Comparison of ENCODE assay signal across 8 cellular contexts in genomic region chr2:44955593-44956449, GRCh38. TPM values are rescaled to one million over a fixed set of nuclear protein-coding genes. Genes with fewer than 3 reads are reported as not detected.
A peak's percentile ranks its signal among the peaks of the same experiment; 100 is the strongest.
DNase-seq lines count a peak whose midpoint lies in the region; ATAC-seq lines count a peak whose summit lies in the region.

No MANE protein-coding gene starts in this region.

- no peak overlapping the region for H3K27ac ChIP-seq in mesendoderm (ENCODE audit: low read depth, low read length)

- H3K27me3 ChIP-seq in mesendoderm (ENCODE audit: insufficient read depth, low read length, poor library complexity): peaks cover 39% of the 10 kb centered on the region

- DNase-seq in DMS153 (lab: John Stamatoyannopoulos, UW) (peak; percentile 22), DMS153 treated with DMSO at 0.1 percent for 48 hours (lab: John Stamatoyannopoulos, UW; ENCODE audit: unreplicated experiment) (no peak), NCI-H82 (lab: John Stamatoyannopoulos, UW) (peak; percentile 91), mesendoderm (peak; percentile 76)
- DNase-seq in activated CD8-positive, alpha-beta memory T cell treated with anti-CD3 and anti-CD28 coated beads for 1 hour (ENCODE audit: extremely low read depth in 1 of 2, low read depth in 1 of 2): peak; percentile 18 to 67
- DNase-seq in effector CD8-positive, alpha-beta T cell (lab: John Stamatoyannopoulos, UW): peak; percentile 49
- DNase-seq in stimulated activated CD8-positive, alpha-beta memory T cell treated with anti-CD3 and anti-CD28 coated beads, Interleukin-15, amount 100 ng/mL, for 48 hours (ENCODE audit: low read depth in 2 of 2): peak; percentile 66 to 69

- peak; percentile 72 for ATAC-seq in HG03354 (IDR thresholded peaks at IDR 0.05; ENCODE audit: poor library complexity, severe bottlenecking, unreplicated experiment)

- H3K79me2 ChIP-seq in mesendoderm (ENCODE audit: control insufficient read depth, insufficient read depth, low read length): no peaks in the 10 kb centered on the region

- H2BK15ac ChIP-seq in mesendoderm (replicated peaks; ENCODE audit: low read depth): no peak overlapping the region

- H3K18ac ChIP-seq in mesendoderm (ENCODE audit: low read length): no peak overlapping the region

- H2AK5ac ChIP-seq in mesendoderm (ENCODE audit: low read length): no peak overlapping the region

- H3K9ac ChIP-seq in mesendoderm (ENCODE audit: low read length): no peak overlapping the region

- H3K4ac ChIP-seq in mesendoderm (ENCODE audit: low read depth, low read length): no peak overlapping the region

- no peaks in the 10 kb centered on the region for H3K36me3 ChIP-seq in mesendoderm (ENCODE audit: control insufficient read depth, insufficient read depth, low read length)

- no peaks in the 10 kb centered on the region for H3K79me1 ChIP-seq in mesendoderm (ENCODE audit: low read length)

- H4K5ac ChIP-seq in mesendoderm (ENCODE audit: low read length): no peak overlapping the region

- H2BK5ac ChIP-seq in mesendoderm (ENCODE audit: low read length): no peak overlapping the region

- H4K8ac ChIP-seq in mesendoderm (ENCODE audit: low read depth, low read length): no peak overlapping the region

- peaks cover 1% of the 10 kb centered on the region for H3K4me1 ChIP-seq in mesendoderm (ENCODE audit: control insufficient read depth, low read depth, low read length)

- no CpG with 5 or more reads among the region's 39 CpGs for WGBS in mesendoderm (ENCODE audit: extremely low coverage, insufficient coverage, low lambda C conversion rate)

- no peak overlapping the region for H3K4me2 ChIP-seq in mesendoderm (ENCODE audit: low read length)

- H3K23ac ChIP-seq in mesendoderm (ENCODE audit: low read length): no peak overlapping the region

- H3K56ac ChIP-seq in mesendoderm (ENCODE audit: low read length): peak overlapping the region; percentile 54

- no peak overlapping the region for H2BK120ac ChIP-seq in mesendoderm (ENCODE audit: low read depth, low read length)

- no peak overlapping the region for H3K4me3 ChIP-seq in mesendoderm (ENCODE audit: low read length)

RNA-seq across cellular contexts. Expression of gene SIX3, which starts 14.3 kb away (rescaled TPM):
- 1.3 TPM for polyA plus RNA-seq in mesendoderm (2013, experiment 1 of 2)
- 1.1 TPM for polyA plus RNA-seq in mesendoderm (2013, experiment 2 of 2)

RNA-seq across cellular contexts. Expression of gene SIX2, which starts 53.4 kb away (rescaled TPM):
- polyA plus RNA-seq in mesendoderm (2013, experiment 1 of 2): 1.1 TPM
- 1.0 TPM for polyA plus RNA-seq in mesendoderm (2013, experiment 2 of 2)
